ENCODE assay signal across 9 cellular contexts in the genomic region with DNA sequence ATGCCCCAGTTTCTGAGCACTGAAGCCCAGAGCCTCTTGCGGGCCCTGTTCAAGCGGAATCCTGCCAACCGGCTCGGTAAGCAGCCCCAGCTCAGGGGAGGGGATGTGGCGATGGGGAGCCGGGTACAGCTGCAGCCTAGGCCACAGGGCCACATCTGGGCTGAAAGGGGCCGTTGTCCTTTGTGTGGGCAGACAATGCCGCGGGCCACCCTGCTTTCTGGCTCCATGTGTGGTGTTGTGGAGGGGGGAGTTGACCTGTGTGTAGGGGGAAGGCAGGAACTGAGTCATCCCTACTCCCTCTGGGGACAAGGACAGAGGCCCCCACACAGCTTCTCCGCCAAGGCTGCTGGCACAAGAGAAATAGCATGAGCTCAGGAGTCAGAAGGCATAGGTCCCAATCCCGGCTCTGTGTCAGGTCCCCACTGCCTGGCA. TPM values are rescaled to one million over a fixed set of nuclear protein-coding genes. Genes with fewer than 3 reads are reported as not detected.
DNase-seq lines count a peak whose midpoint lies in the region; ATAC-seq and TF ChIP-seq lines count a peak whose summit lies in the region.
"Had no signal": no experiment of that assay in that cellular context is flagged by ENCODE, and none has a peak within 500 bp of the region (broad histone marks: within the 10 kb centered on the region; RNA-seq: fewer than 3 reads in every experiment).

No MANE protein-coding gene starts in this region.

- no peaks in the 10 kb centered on the region for H3K9me3 Mint-ChIP-seq in CD8-positive, alpha-beta T cell
- no peaks in the 10 kb centered on the region for H3K9me3 Mint-ChIP-seq in dendritic cell treated with granulocyte-macrophage colony-stimulating factor and Interleukin-4, amounts not matched to agents 40 ng/mL and 50 ng/mL, for 4 days
- no peaks in the 10 kb centered on the region for H3K9me3 Mint-ChIP-seq in activated CD4-positive, alpha-beta T cell treated with anti-CD3 and anti-CD28 coated beads, Interleukin-2, amount 10 ng/mL, durations not matched to agents 24 days and 14 days

- no peak for TF ChIP-seq POLR2A in NB4 (IDR thresholded peaks at IDR 0.05; ENCODE audit: extremely low read depth, insufficient read length)

- TF ChIP-seq CTCF in CD8-positive, alpha-beta T cell (IDR thresholded peaks at IDR 0.05): no peak
- TF ChIP-seq CTCF in NB4 (IDR thresholded peaks at IDR 0.05; ENCODE audit: low read depth, low read length) (no peak), neutrophil (IDR thresholded peaks at IDR 0.05) (no peak)

- peaks cover 82% of the 10 kb centered on the region for H3K36me3 ChIP-seq in CD8-positive, alpha-beta T cell (ENCODE audit: insufficient read depth, low read length)
- H3K36me3 ChIP-seq in neutrophil: peaks cover 100% of the 10 kb centered on the region

- no peaks in the 10 kb centered on the region for H3K27me3 Mint-ChIP-seq in CD8-positive, alpha-beta T cell (ENCODE audit: low read depth)
- no peaks in the 10 kb centered on the region for H3K27me3 Mint-ChIP-seq in dendritic cell treated with granulocyte-macrophage colony-stimulating factor and Interleukin-4, amounts not matched to agents 40 ng/mL and 50 ng/mL, for 4 days
- H3K27me3 Mint-ChIP-seq in activated CD4-positive, alpha-beta T cell treated with anti-CD3 and anti-CD28 coated beads, Interleukin-2, amount 10 ng/mL, durations not matched to agents 24 days and 14 days: no peaks in the 10 kb centered on the region

- no peak overlapping the region for H3K4me3 Mint-ChIP-seq in CD8-positive, alpha-beta T cell
- peak overlapping the region; percentile 2 for H3K4me3 Mint-ChIP-seq in dendritic cell treated with granulocyte-macrophage colony-stimulating factor and Interleukin-4, amounts not matched to agents 40 ng/mL and 50 ng/mL, for 4 days
- no peak overlapping the region for H3K4me3 Mint-ChIP-seq in activated CD4-positive, alpha-beta T cell treated with anti-CD3 and anti-CD28 coated beads, Interleukin-2, amount 10 ng/mL, durations not matched to agents 24 days and 14 days

- no peaks in the 10 kb centered on the region for H3K27me3 ChIP-seq in CD8-positive, alpha-beta T cell (ENCODE audit: insufficient read depth, low read length)
- no peaks in the 10 kb centered on the region for H3K27me3 ChIP-seq in neutrophil
- H3K27me3 ChIP-seq: left lung had no signal

- no peaks in the 10 kb centered on the region for H3K9me3 ChIP-seq in CD8-positive, alpha-beta T cell (ENCODE audit: low read length)
- no peaks in the 10 kb centered on the region for H3K9me3 ChIP-seq in neutrophil
- H3K9me3 ChIP-seq: left lung had no signal

- no peak overlapping the region for H3K27ac ChIP-seq in CD8-positive, alpha-beta T cell (ENCODE audit: low read depth, low read length)
- peak overlapping the region; percentile 35 for H3K27ac ChIP-seq in neutrophil
- H3K27ac ChIP-seq: left lung had no signal

- H3K4me3 ChIP-seq in CD8-positive, alpha-beta T cell (ENCODE audit: low read depth, low read length): no peak overlapping the region
- H3K4me3 ChIP-seq in NB4 (ENCODE audit: low read depth, low read length) (no peak overlapping the region), neutrophil (ENCODE audit: low read depth in 1 of 2, low read length in 1 of 2) (no peak overlapping the region)
- H3K4me3 ChIP-seq: left lung had no signal

- CTCF ChIA-PET in CD8-positive, alpha-beta T cell (lab: Charles Lee): interaction anchor here (1.0 to 1.2 kb wide), 2 partner anchors 17 to 233 kb away, joined by 3 to 4 read pairs; no protein-coding TSS in a partner anchor

- H3K4me1 Mint-ChIP-seq in CD8-positive, alpha-beta T cell (ENCODE audit: low read depth): no peaks in the 10 kb centered on the region
- H3K4me1 Mint-ChIP-seq in dendritic cell treated with granulocyte-macrophage colony-stimulating factor and Interleukin-4, amounts not matched to agents 40 ng/mL and 50 ng/mL, for 4 days (ENCODE audit: low read depth): peaks cover 82% of the 10 kb centered on the region
- H3K4me1 Mint-ChIP-seq in activated CD4-positive, alpha-beta T cell treated with anti-CD3 and anti-CD28 coated beads, Interleukin-2, amount 10 ng/mL, durations not matched to agents 24 days and 14 days: peaks cover 26% of the 10 kb centered on the region

- POLR2A ChIA-PET in CD8-positive, alpha-beta T cell (lab: Charles Lee): interaction anchor here (1.1 kb wide), 1 partner anchor 13 kb away, joined by 4 read pairs; no protein-coding TSS in a partner anchor

- H3K36me3 Mint-ChIP-seq in CD8-positive, alpha-beta T cell: peaks cover 89% of the 10 kb centered on the region
- H3K36me3 Mint-ChIP-seq in dendritic cell treated with granulocyte-macrophage colony-stimulating factor and Interleukin-4, amounts not matched to agents 40 ng/mL and 50 ng/mL, for 4 days (ENCODE audit: low read depth): peaks cover 100% of the 10 kb centered on the region
- H3K36me3 Mint-ChIP-seq in activated CD4-positive, alpha-beta T cell treated with anti-CD3 and anti-CD28 coated beads, Interleukin-2, amount 10 ng/mL, durations not matched to agents 24 days and 14 days (ENCODE audit: low read depth): peaks cover 74% of the 10 kb centered on the region

- H3K4me1 ChIP-seq in CD8-positive, alpha-beta T cell (ENCODE audit: insufficient read depth, low read length): peaks cover 4% of the 10 kb centered on the region
- H3K4me1 ChIP-seq in neutrophil (ENCODE audit: control insufficient read depth in 1 of 2, insufficient read depth in 1 of 2, low read depth in 1 of 2, low read length in 1 of 2): peaks cover 17% of the 10 kb centered on the region in 2 experiments

- H3K27ac Mint-ChIP-seq in CD8-positive, alpha-beta T cell: peak overlapping the region; percentile 73
- H3K27ac Mint-ChIP-seq in dendritic cell treated with granulocyte-macrophage colony-stimulating factor and Interleukin-4, amounts not matched to agents 40 ng/mL and 50 ng/mL, for 4 days: peak overlapping the region; percentile 40
- H3K27ac Mint-ChIP-seq in activated CD4-positive, alpha-beta T cell treated with anti-CD3 and anti-CD28 coated beads, Interleukin-2, amount 10 ng/mL, durations not matched to agents 24 days and 14 days: no peak overlapping the region

- intact Hi-C loops in CD8-positive, alpha-beta T cell (cut with DNase I, micrococcal nuclease): no loop called here
- intact Hi-C loops in dendritic cell treated with granulocyte-macrophage colony-stimulating factor and Interleukin-4, amounts not matched to agents 40 ng/mL and 50 ng/mL, for 4 days (cut with micrococcal nuclease): no loop called here
- intact Hi-C loops in activated CD4-positive, alpha-beta T cell treated with anti-CD3 and anti-CD28 coated beads, Interleukin-2, amount 10 ng/mL, durations not matched to agents 24 days and 14 days (cut with micrococcal nuclease): no loop called here

- ATAC-seq in CD8-positive, alpha-beta T cell: no peak

- no peak for DNase-seq in CD8-positive, alpha-beta T cell
- peak; percentile 99 for DNase-seq in NB4 (ENCODE audit: low read depth)
- no peak for DNase-seq in kidney glomerular epithelial cell (lab: John Stamatoyannopoulos, UW)
- no peak for DNase-seq in activated CD4-positive, alpha-beta T cell treated with anti-CD3 and anti-CD28 coated beads, Interleukin-2, amount 10 ng/mL, durations not matched to agents 24 days and 14 days
- no peak for DNase-seq in NCI-H2107 (lab: John Stamatoyannopoulos, UW)
- DNase-seq in ecto neural progenitor cell (ENCODE audit: low spot score): no peak
- DNase-seq: left lung had no signal

RNA-seq across cellular contexts. Expression of a gene that starts 26.0 kb away (rescaled TPM):
- total RNA-seq in CD8-positive, alpha-beta T cell: 10 to 100 TPM; 25.8 to 30.3 TPM
- total RNA-seq in activated CD4-positive, alpha-beta T cell treated with anti-CD3 and anti-CD28 coated beads, Interleukin-2, amount 10 ng/mL, durations not matched to agents 24 days and 14 days: 264 and 277 TPM in 2 replicates
